14 cellular contexts compared by ENCODE assay signal in the genomic region with DNA sequence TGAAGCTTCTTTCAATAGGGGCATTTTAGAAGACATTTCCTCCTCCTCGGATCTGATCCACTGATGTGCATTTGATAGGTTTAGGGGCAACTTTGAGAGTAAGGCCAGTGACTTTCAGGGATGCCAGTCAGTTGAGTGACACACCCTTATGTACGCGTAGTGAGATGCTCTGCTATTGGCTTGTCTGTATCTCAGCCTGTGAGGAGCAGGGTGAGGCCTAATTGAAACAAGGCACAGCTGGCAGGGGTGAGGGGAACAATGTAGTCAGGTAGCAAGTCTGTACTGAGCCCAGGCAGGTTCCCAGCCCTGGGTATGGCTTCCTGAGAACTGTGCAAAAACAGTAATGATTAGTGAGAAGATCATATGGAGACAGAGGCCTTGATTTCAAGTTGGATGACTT.
DNase-seq lines count a peak whose midpoint lies in the region; ATAC-seq and TF ChIP-seq lines count a peak whose summit lies in the region.
"Had no signal": no experiment of that assay in that cellular context is flagged by ENCODE, and none has a peak within 500 bp of the region (broad histone marks: within the 10 kb centered on the region; RNA-seq: fewer than 3 reads in every experiment).

No MANE protein-coding gene starts in this region.

- no peak for TF ChIP-seq EP300 in suprapubic skin (IDR thresholded peaks at IDR 0.05)
- TF ChIP-seq EP300 in stomach (IDR thresholded peaks at IDR 0.05): no peak

- H3K4me1 ChIP-seq in suprapubic skin (peaks cover 48% of the 10 kb centered on the region), stomach (peaks cover 0 to 42% (median 27%) of the 10 kb centered on the region in 4 donors)
- H3K4me1 ChIP-seq: ascending aorta had no signal

- peak overlapping the region; percentile 43 for H3K27ac Mint-ChIP-seq in activated CD8-positive, alpha-beta T cell treated with anti-CD3 and anti-CD28 coated beads, Interleukin-2, amount 10 ng/mL, durations not matched to agents 7 days and 5 days
- H3K27ac Mint-ChIP-seq in immature natural killer cell: peak overlapping the region; percentile 54 to 91 (median 86)

- POLR2A ChIA-PET in activated CD8-positive, alpha-beta T cell treated with anti-CD3 and anti-CD28 coated beads, Interleukin-2, amount 10 ng/mL, durations not matched to agents 7 days and 5 days (lab: Charles Lee): interaction anchor here (1.1 to 1.2 kb wide), 2 partner anchors 62 to 75 kb away, joined by 4 read pairs; no protein-coding TSS in a partner anchor

- no peaks in the 10 kb centered on the region for H3K36me3 ChIP-seq in suprapubic skin
- no peaks in the 10 kb centered on the region for H3K36me3 ChIP-seq in brain microvascular endothelial cell (replicated peaks)
- H3K36me3 ChIP-seq in stomach: peaks cover 0 to 5% (median 0%) of the 10 kb centered on the region in 4 donors
- H3K36me3 ChIP-seq: ascending aorta, thyroid gland had no signal

- no peak for ATAC-seq in activated CD8-positive, alpha-beta T cell treated with anti-CD3 and anti-CD28 coated beads, Interleukin-2, amount 10 ng/mL, durations not matched to agents 7 days and 5 days
- no peak for ATAC-seq in HG03520 (IDR thresholded peaks at IDR 0.05; ENCODE audit: unreplicated experiment)
- ATAC-seq: HepG2 had no signal

- WGBS in suprapubic skin: 41% methylated on average over 3 of the region's 3 CpGs
- WGBS in stomach, 5 donors: 47 to 92% (median 62%) methylated on average over 3 of the region's 3 CpGs

- H3K27me3 ChIP-seq in suprapubic skin (no peaks in the 10 kb centered on the region), brain microvascular endothelial cell (replicated peaks) (no peaks in the 10 kb centered on the region), stomach (no peaks in the 10 kb centered on the region)
- H3K27me3 ChIP-seq: ascending aorta, thyroid gland had no signal

- peak; percentile 69 for DNase-seq in activated CD4-positive, alpha-beta T cell treated with anti-CD3 and anti-CD28 coated beads for 48 hours
- DNase-seq in activated CD4-positive, alpha-beta T cell treated with anti-CD3 and anti-CD28 coated beads for 1 hour: no peak
- no peak for DNase-seq in activated CD8-positive, alpha-beta T cell treated with anti-CD3 and anti-CD28 coated beads, Interleukin-2, amount 10 ng/mL, durations not matched to agents 7 days and 5 days
- DNase-seq in immature natural killer cell: no peak
- no peak for DNase-seq in suprapubic skin (ENCODE audit: low spot score in 2 of 2)
- DNase-seq in brain microvascular endothelial cell: no peak
- DNase-seq in stomach: no peak
- DNase-seq: mesendoderm, NCI-H187 treated with DMSO at 0.1 percent for 48 hours, thyroid gland had no signal

- intact Hi-C loops in stomach (cut with DNase I; ENCODE audit: low total_unique reads): no loop called here

- H3K27me3 Mint-ChIP-seq in activated CD8-positive, alpha-beta T cell treated with anti-CD3 and anti-CD28 coated beads, Interleukin-2, amount 10 ng/mL, durations not matched to agents 7 days and 5 days (ENCODE audit: low read depth): no peaks in the 10 kb centered on the region
- H3K27me3 Mint-ChIP-seq in immature natural killer cell (ENCODE audit: low read depth in 3 of 3): peaks cover 0 to 5% (median 0%) of the 10 kb centered on the region in 3 donors

- CTCF ChIA-PET in activated CD8-positive, alpha-beta T cell treated with anti-CD3 and anti-CD28 coated beads, Interleukin-2, amount 10 ng/mL, durations not matched to agents 7 days and 5 days (lab: Charles Lee): interaction anchor here (1.2 to 3.8 kb wide), 3 partner anchors 10 to 156 kb away, joined by 3 to 15 read pairs (median 4); a partner anchor contains a TSS

- TF ChIP-seq CTCF in suprapubic skin (IDR thresholded peaks at IDR 0.05): no peak
- TF ChIP-seq CTCF in brain microvascular endothelial cell (IDR thresholded peaks at IDR 0.05; ENCODE audit: low read depth, low read length, missing control alignments): no peak
- no peak for TF ChIP-seq CTCF in stomach (IDR thresholded peaks at IDR 0.05)

- peaks cover 40% of the 10 kb centered on the region for H3K36me3 Mint-ChIP-seq in activated CD8-positive, alpha-beta T cell treated with anti-CD3 and anti-CD28 coated beads, Interleukin-2, amount 10 ng/mL, durations not matched to agents 7 days and 5 days (ENCODE audit: low read depth)
- H3K36me3 Mint-ChIP-seq in immature natural killer cell: no peaks in the 10 kb centered on the region

- H3K9me3 Mint-ChIP-seq in activated CD8-positive, alpha-beta T cell treated with anti-CD3 and anti-CD28 coated beads, Interleukin-2, amount 10 ng/mL, durations not matched to agents 7 days and 5 days (ENCODE audit: insufficient read depth): no peaks in the 10 kb centered on the region
- no peaks in the 10 kb centered on the region for H3K9me3 Mint-ChIP-seq in immature natural killer cell

- TF ChIP-seq POLR2A in suprapubic skin (IDR thresholded peaks at IDR 0.05) (no peak), stomach (IDR thresholded peaks at IDR 0.05) (no peak)

- in situ Hi-C loops in brain microvascular endothelial cell (cut with HindIII; ENCODE audit: low pct_ligation_motif_present, low sequenced_read_pairs): no loop called here

- H3K4me3 ChIP-seq in suprapubic skin (no peak overlapping the region), brain microvascular endothelial cell (ENCODE audit: low read depth, low read length) (no peak overlapping the region), stomach (no peak overlapping the region)
- H3K4me3 ChIP-seq: A549, ascending aorta, thyroid gland had no signal

- no peaks in the 10 kb centered on the region for H3K9me3 ChIP-seq in suprapubic skin
- no peaks in the 10 kb centered on the region for H3K9me3 ChIP-seq in stomach
- H3K9me3 ChIP-seq: ascending aorta, thyroid gland had no signal

- no peak overlapping the region for H3K4me3 Mint-ChIP-seq in activated CD8-positive, alpha-beta T cell treated with anti-CD3 and anti-CD28 coated beads, Interleukin-2, amount 10 ng/mL, durations not matched to agents 7 days and 5 days
- peak overlapping the region; percentile 31 to 71 (median 65) for H3K4me3 Mint-ChIP-seq in immature natural killer cell

- peaks cover 69% of the 10 kb centered on the region for H3K4me1 Mint-ChIP-seq in activated CD8-positive, alpha-beta T cell treated with anti-CD3 and anti-CD28 coated beads, Interleukin-2, amount 10 ng/mL, durations not matched to agents 7 days and 5 days (ENCODE audit: low read depth)
- H3K4me1 Mint-ChIP-seq in immature natural killer cell: peaks cover 86 to 93% of the 10 kb centered on the region in 2 donors

- H3K27ac ChIP-seq in suprapubic skin (peak overlapping the region; percentile 65), brain microvascular endothelial cell (no peak overlapping the region), stomach (no peak overlapping the region)
- H3K27ac ChIP-seq: ascending aorta, thyroid gland had no signal
